11 cellular contexts compared by ENCODE assay signal in genomic region chr21:42461881-42462877, GRCh38. TPM values are rescaled to one million over a fixed set of nuclear protein-coding genes. Genes with fewer than 3 reads are reported as not detected.
DNase-seq lines count a peak whose midpoint lies in the region; ATAC-seq and TF ChIP-seq lines count a peak whose summit lies in the region.
"Had no signal": no experiment of that assay in that cellular context is flagged by ENCODE, and none has a peak within 500 bp of the region (broad histone marks: within the 10 kb centered on the region; RNA-seq: fewer than 3 reads in every experiment).

No MANE protein-coding gene starts in this region.

- H3K4me2 ChIP-seq in OCI-LY1 (ENCODE audit: low read length): peak overlapping the region; percentile 76; the same call in 1 of the 2 replicates

- H3K4me1 ChIP-seq in HEK293 (ENCODE audit: control insufficient read depth, insufficient read depth, low read length): peaks cover 6% of the 10 kb centered on the region
- peaks cover 68% of the 10 kb centered on the region for H3K4me1 ChIP-seq in OCI-LY1 (ENCODE audit: insufficient read depth, low read length, severe bottlenecking)
- H3K4me1 ChIP-seq in heart left ventricle: peaks cover 0 to 22% (median 0%) of the 10 kb centered on the region in 12 donors

- no peak overlapping the region; the same call in 1 of the 2 replicates for H3K9ac ChIP-seq in OCI-LY1 (ENCODE audit: low read length)

- no peaks in the 10 kb centered on the region for H4K20me1 ChIP-seq in OCI-LY1 (ENCODE audit: insufficient read depth, low read length)

- intact Hi-C loops in heart left ventricle (cut with DNase I): no loop called here

- H3K36me3 ChIP-seq in HEK293 (ENCODE audit: control insufficient read depth in 2 of 2, insufficient read depth in 1 of 2, low read length in 2 of 2) (no peaks in the 10 kb centered on the region), OCI-LY1 (ENCODE audit: insufficient read depth, low read length) (no peaks in the 10 kb centered on the region), heart left ventricle (no peaks in the 10 kb centered on the region)
- H3K36me3 ChIP-seq: tibial nerve had no signal

- no peaks in the 10 kb centered on the region for H3K9me2 ChIP-seq in OCI-LY1 (ENCODE audit: low read depth, low read length)

- POLR2A ChIA-PET in HEK293 (lab: Yijun Ruan, JAX): no interaction called here

- 76 to 84% (median 81%) methylated on average over 10 of the region's 10 CpGs for WGBS in heart left ventricle, 4 donors

- ATAC-seq in heart left ventricle: no peak
- no peak for ATAC-seq in HG02973 (IDR thresholded peaks at IDR 0.05; ENCODE audit: unreplicated experiment)
- no peak for ATAC-seq in GM19455 (IDR thresholded peaks at IDR 0.05; ENCODE audit: unreplicated experiment)

- CTCF ChIA-PET in HEK293 (lab: Yijun Ruan, JAX): interaction anchor here (1.5 kb wide), 1 partner anchor 50 kb away, joined by 4 read pairs; no protein-coding TSS in a partner anchor

- DNase-seq in CMK (ENCODE audit: low read depth) (peak; percentile 81), left kidney (ENCODE audit: low read depth, low spot score) (peak; percentile 88), T-helper 1 cell (no peak), heart left ventricle (no peak)

- H3K9me3 ChIP-seq in HEK293 (ENCODE audit: control insufficient read depth, insufficient read depth, low read depth, low read length) (no peaks in the 10 kb centered on the region), OCI-LY1 (ENCODE audit: low read length) (peaks cover 4% of the 10 kb centered on the region; the same call in 1 of the 2 replicates), heart left ventricle (no peaks in the 10 kb centered on the region)
- H3K9me3 ChIP-seq: tibial nerve had no signal

- H3K27me3 ChIP-seq in OCI-LY1 (ENCODE audit: insufficient read depth, low read length): no peaks in the 10 kb centered on the region
- no peaks in the 10 kb centered on the region for H3K27me3 ChIP-seq in heart left ventricle
- H3K27me3 ChIP-seq: tibial nerve had no signal

- H3K4me3 ChIP-seq in HEK293 (ENCODE audit: low read depth, low read length) (no peak overlapping the region), OCI-LY1 (ENCODE audit: low read depth, low read length, poor library complexity, severe bottlenecking) (peak overlapping the region; percentile 20), heart left ventricle (no peak overlapping the region)
- H3K4me3 ChIP-seq: tibial nerve had no signal

- no peaks in the 10 kb centered on the region for H3F3A ChIP-seq in OCI-LY1 (ENCODE audit: insufficient read depth, low read length)

- H3K27ac ChIP-seq in HEK293 (ENCODE audit: extremely low read depth, low read depth, low read length) (no peak overlapping the region), OCI-LY1 (ENCODE audit: low read depth, low read length, poor library complexity, severe bottlenecking) (peak overlapping the region; percentile 83), heart left ventricle (no peak overlapping the region)

- H3K79me2 ChIP-seq in OCI-LY1 (ENCODE audit: insufficient read depth, low read length): no peaks in the 10 kb centered on the region

- no peak overlapping the region for H2AFZ ChIP-seq in OCI-LY1 (ENCODE audit: low read length)

- no peak for TF ChIP-seq POLR2A in heart left ventricle (IDR thresholded peaks at IDR 0.05)

- TF ChIP-seq CTCF in HEK293 (tag by site-specific recombination; IDR thresholded peaks at IDR 0.05) (no peak), OCI-LY1 (IDR thresholded peaks at IDR 0.05; ENCODE audit: low read length) (no peak), heart left ventricle (IDR thresholded peaks at IDR 0.05) (no peak)

TF ChIP-seq in HEK293, 187 proteins besides CTCF, POLR2A, EP300 and RAD21:
- no peak for TF ChIP-seq OSR2 (tag by site-specific recombination; IDR thresholded peaks at IDR 0.05)
- TF ChIP-seq, protein P1, sequence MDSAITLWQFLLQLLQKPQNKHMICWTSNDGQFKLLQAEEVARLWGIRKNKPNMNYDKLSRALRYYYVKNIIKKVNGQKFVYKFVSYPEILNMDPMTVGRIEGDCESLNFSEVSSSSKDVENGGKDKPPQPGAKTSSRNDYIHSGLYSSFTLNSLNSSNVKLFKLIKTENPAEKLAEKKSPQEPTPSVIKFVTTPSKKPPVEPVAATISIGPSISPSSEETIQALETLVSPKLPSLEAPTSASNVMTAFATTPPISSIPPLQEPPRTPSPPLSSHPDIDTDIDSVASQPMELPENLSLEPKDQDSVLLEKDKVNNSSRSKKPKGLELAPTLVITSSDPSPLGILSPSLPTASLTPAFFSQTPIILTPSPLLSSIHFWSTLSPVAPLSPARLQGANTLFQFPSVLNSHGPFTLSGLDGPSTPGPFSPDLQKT (IDR thresholded peaks at IDR 0.05; ENCODE audit: borderline replicate concordance, low read depth, low read length): peak; percentile 60; the same call in 1 of the 2 replicates

RNA-seq across cellular contexts. Expression of gene RSPH1, which starts 33.8 kb away (rescaled TPM):
- total RNA-seq in heart left ventricle: under 1 TPM in 1 of 9 donors, not detected in 8; 0.18 TPM
- under 1 TPM in 1 of 2 donors, not detected in 1; 0.11 TPM for polyA plus RNA-seq in heart left ventricle
- total RNA-seq: skeletal muscle tissue had no signal

RNA-seq across cellular contexts. Expression of gene SLC37A1, which starts 51.5 kb away (rescaled TPM):
- 10 to 100 TPM in 1 of 9 donors, 1 to 10 TPM in 8; 3.1 to 13.0 (median 5.7) TPM for total RNA-seq in heart left ventricle
- polyA plus RNA-seq in heart left ventricle: 1 to 10 TPM; 2.2 TPM

RNA-seq across cellular contexts. Expression of gene UBASH3A, which starts 58.5 kb away (rescaled TPM):
- total RNA-seq in heart left ventricle: 1 to 10 TPM in 1 of 9 donors, under 1 TPM in 1, not detected in 7; 0.86 to 2.4 TPM
- polyA plus RNA-seq in heart left ventricle: under 1 TPM; 0.04 to 0.08 TPM
- total RNA-seq: frontal cortex had no signal

Comparison
In these comparisons a context has a peak if more than half of its experiments do, and no peak if none do; other contexts are left out.
1. DNase-seq: peak in CMK (single experiment) and left kidney (single experiment); none in T-helper 1 cell (0 of 5) and heart left ventricle (0 of 5).